In the genomic region with DNA sequence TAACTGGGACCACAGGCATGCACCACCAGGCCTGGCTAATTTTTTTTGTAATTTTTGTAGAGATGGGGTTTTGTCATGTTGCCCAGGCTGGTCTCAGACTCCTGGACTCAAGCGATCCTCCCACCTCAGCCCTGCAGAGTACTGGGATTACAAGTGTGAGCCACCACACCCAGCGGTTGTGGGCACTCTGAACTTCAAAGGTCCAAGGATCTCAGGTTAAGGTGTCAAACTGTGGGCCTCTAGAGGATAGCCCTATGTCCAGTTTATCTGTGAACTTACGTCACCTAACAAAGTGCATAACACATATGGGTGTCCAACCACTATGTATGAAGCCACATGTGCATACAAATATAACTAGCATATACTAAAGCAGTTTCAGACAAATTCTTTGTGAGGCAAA, we compare ENCODE assay signal across 14 cellular contexts. TPM values are rescaled to one million over a fixed set of nuclear protein-coding genes. Genes with fewer than 3 reads are reported as not detected.
DNase-seq lines count a peak whose midpoint lies in the region; TF ChIP-seq lines count a peak whose summit lies in the region.
"Had no signal": no experiment of that assay in that cellular context is flagged by ENCODE, and none has a peak within 500 bp of the region (broad histone marks: within the 10 kb centered on the region; RNA-seq: fewer than 3 reads in every experiment).

No MANE protein-coding gene starts in this region.

- H3K4me1 ChIP-seq in subcutaneous abdominal adipose tissue (ENCODE audit: control insufficient read depth in 5 of 5, insufficient read depth in 5 of 5, low read length in 5 of 5) = peaks cover 4 to 46% (median 35%) of the 10 kb centered on the region in 5 donors
- H3K4me1 ChIP-seq: colonic mucosa had no signal

- H3K27ac Mint-ChIP-seq in activated naive CD4-positive, alpha-beta T cell treated with anti-CD3 and anti-CD28 coated beads for 36 hours = peak overlapping the region; percentile 52
- H3K27ac Mint-ChIP-seq in activated CD4-positive, alpha-beta memory T cell treated with anti-CD3 and anti-CD28 coated beads, Interleukin-2, amount 10 ng/mL, durations not matched to agents 7 days and 5 days = peak overlapping the region; percentile 77
- H3K27ac Mint-ChIP-seq in type B pancreatic cell = no peak overlapping the region

- H3K9me3 Mint-ChIP-seq in activated naive CD4-positive, alpha-beta T cell treated with anti-CD3 and anti-CD28 coated beads for 36 hours = peaks cover 3% of the 10 kb centered on the region
- H3K9me3 Mint-ChIP-seq in activated CD4-positive, alpha-beta memory T cell treated with anti-CD3 and anti-CD28 coated beads, Interleukin-2, amount 10 ng/mL, durations not matched to agents 7 days and 5 days = peaks cover 6% of the 10 kb centered on the region
- no peaks in the 10 kb centered on the region for H3K9me3 Mint-ChIP-seq in type B pancreatic cell

- no peak overlapping the region for H3K4me3 ChIP-seq in subcutaneous abdominal adipose tissue (ENCODE audit: low read depth in 1 of 5, low read length in 5 of 5)
- H3K4me3 ChIP-seq: colonic mucosa had no signal

- no peaks in the 10 kb centered on the region for H3K9me3 ChIP-seq in subcutaneous abdominal adipose tissue (ENCODE audit: control insufficient read depth in 5 of 5, low read length in 5 of 5)
- H3K9me3 ChIP-seq: colonic mucosa had no signal

- H3K9ac ChIP-seq in subcutaneous abdominal adipose tissue (ENCODE audit: low read length in 5 of 5) = no peak overlapping the region

- CTCF ChIA-PET in activated naive CD4-positive, alpha-beta T cell treated with anti-CD3 and anti-CD28 coated beads for 36 hours (lab: Charles Lee) = interaction anchor here (1.1 kb wide), 1 partner anchor 14 kb away, joined by 4 read pairs; no protein-coding TSS in a partner anchor
- CTCF ChIA-PET in activated CD4-positive, alpha-beta memory T cell treated with anti-CD3 and anti-CD28 coated beads, Interleukin-2, amount 10 ng/mL, durations not matched to agents 7 days and 5 days (lab: Charles Lee) = interaction anchor here (11.2 kb wide), 1 partner anchor 22 kb away, joined by 138 read pairs; no protein-coding TSS in a partner anchor

- H3K4me3 Mint-ChIP-seq in activated naive CD4-positive, alpha-beta T cell treated with anti-CD3 and anti-CD28 coated beads for 36 hours = no peak overlapping the region
- H3K4me3 Mint-ChIP-seq in activated CD4-positive, alpha-beta memory T cell treated with anti-CD3 and anti-CD28 coated beads, Interleukin-2, amount 10 ng/mL, durations not matched to agents 7 days and 5 days = peak overlapping the region; percentile 34
- H3K4me3 Mint-ChIP-seq in type B pancreatic cell = no peak overlapping the region

- peak overlapping the region; percentile 46 for H3K27ac ChIP-seq in subcutaneous abdominal adipose tissue (ENCODE audit: low read depth, low read length)
- H3K27ac ChIP-seq: colonic mucosa had no signal

- intact Hi-C loops in activated naive CD4-positive, alpha-beta T cell treated with anti-CD3 and anti-CD28 coated beads for 36 hours (cut with micrococcal nuclease) = no loop called here

- TF ChIP-seq CTCF in type B pancreatic cell (conservative IDR thresholded peaks at IDR 0.05) = no peak

- no peaks in the 10 kb centered on the region for H3K27me3 Mint-ChIP-seq in activated naive CD4-positive, alpha-beta T cell treated with anti-CD3 and anti-CD28 coated beads for 36 hours (ENCODE audit: low read depth)
- no peaks in the 10 kb centered on the region for H3K27me3 Mint-ChIP-seq in activated CD4-positive, alpha-beta memory T cell treated with anti-CD3 and anti-CD28 coated beads, Interleukin-2, amount 10 ng/mL, durations not matched to agents 7 days and 5 days
- H3K27me3 Mint-ChIP-seq in type B pancreatic cell = peaks cover 13% of the 10 kb centered on the region
- H3K27me3 Mint-ChIP-seq: naive thymus-derived CD4-positive, alpha-beta T cell had no signal

- DNase-seq in activated naive CD4-positive, alpha-beta T cell treated with anti-CD3 and anti-CD28 coated beads for 36 hours = peak; percentile 5
- no peak for DNase-seq in activated naive CD4-positive, alpha-beta T cell treated with Interleukin-2 at 50 U/mL for 16 hours
- peak; percentile 41 for DNase-seq in activated CD4-positive, alpha-beta memory T cell treated with anti-CD3 and anti-CD28 coated beads, Interleukin-2, amount 10 ng/mL, durations not matched to agents 7 days and 5 days
- DNase-seq in islet precursor cell (peak; percentile 18), type B pancreatic cell (ENCODE audit: extremely low spot score, unreplicated experiment) (no peak), AG08396 (ENCODE audit: low spot score) (no peak), NCI-H526 (lab: John Stamatoyannopoulos, UW) (no peak)
- DNase-seq: aorta, colonic mucosa, NCI-H1092 treated with DMSO at 0.1 percent for 48 hours, NCI-H226 had no signal

- no peaks in the 10 kb centered on the region for H3K36me3 ChIP-seq in subcutaneous abdominal adipose tissue (ENCODE audit: control insufficient read depth in 5 of 5, insufficient read depth in 5 of 5, low read length in 5 of 5)
- H3K36me3 ChIP-seq: colonic mucosa had no signal

- H3K36me3 Mint-ChIP-seq in activated naive CD4-positive, alpha-beta T cell treated with anti-CD3 and anti-CD28 coated beads for 36 hours (ENCODE audit: low read depth) = peaks cover 16% of the 10 kb centered on the region
- peaks cover 28% of the 10 kb centered on the region for H3K36me3 Mint-ChIP-seq in activated CD4-positive, alpha-beta memory T cell treated with anti-CD3 and anti-CD28 coated beads, Interleukin-2, amount 10 ng/mL, durations not matched to agents 7 days and 5 days (ENCODE audit: low read depth)
- H3K36me3 Mint-ChIP-seq in type B pancreatic cell = no peaks in the 10 kb centered on the region

- H3K27me3 ChIP-seq in subcutaneous abdominal adipose tissue (ENCODE audit: control insufficient read depth in 5 of 5, insufficient read depth in 4 of 5, low read length in 5 of 5) = no peaks in the 10 kb centered on the region
- H3K27me3 ChIP-seq: colonic mucosa had no signal

- POLR2A ChIA-PET in activated CD4-positive, alpha-beta memory T cell treated with anti-CD3 and anti-CD28 coated beads, Interleukin-2, amount 10 ng/mL, durations not matched to agents 7 days and 5 days (lab: Charles Lee) = interaction anchor here (1.1 to 13.4 kb wide), 7 partner anchors 10 to 516 kb away, joined by 4 to 448 read pairs (median 6); partner anchors contain the start of gene IL2RA

- peaks cover 60% of the 10 kb centered on the region for H3K4me1 Mint-ChIP-seq in activated naive CD4-positive, alpha-beta T cell treated with anti-CD3 and anti-CD28 coated beads for 36 hours (ENCODE audit: low read depth)
- peaks cover 77% of the 10 kb centered on the region for H3K4me1 Mint-ChIP-seq in activated CD4-positive, alpha-beta memory T cell treated with anti-CD3 and anti-CD28 coated beads, Interleukin-2, amount 10 ng/mL, durations not matched to agents 7 days and 5 days
- no peaks in the 10 kb centered on the region for H3K4me1 Mint-ChIP-seq in type B pancreatic cell (ENCODE audit: unreplicated experiment)

RNA-seq across cellular contexts. Expression of gene IL2RA, which starts 3.2 kb away (rescaled TPM):
- total RNA-seq in activated naive CD4-positive, alpha-beta T cell treated with anti-CD3 and anti-CD28 coated beads for 36 hours = 100 to 1,000 TPM; 443 to 471 TPM
- 100 to 1,000 TPM; 437 to 446 TPM for total RNA-seq in activated CD4-positive, alpha-beta memory T cell treated with anti-CD3 and anti-CD28 coated beads, Interleukin-2, amount 10 ng/mL, durations not matched to agents 7 days and 5 days
- not detected in 2 replicates for total RNA-seq in type B pancreatic cell (ENCODE audit: low replicate concordance)
- total RNA-seq: pulmonary artery endothelial cell had no signal

RNA-seq across cellular contexts. Expression of gene RBM17, which starts 23.4 kb away (rescaled TPM):
- total RNA-seq in activated naive CD4-positive, alpha-beta T cell treated with anti-CD3 and anti-CD28 coated beads for 36 hours = 100 to 1,000 TPM; 157 to 162 TPM
- 100 to 1,000 TPM; 155 to 157 TPM for total RNA-seq in activated CD4-positive, alpha-beta memory T cell treated with anti-CD3 and anti-CD28 coated beads, Interleukin-2, amount 10 ng/mL, durations not matched to agents 7 days and 5 days
- 92.1 and 105 TPM in 2 replicates for total RNA-seq in type B pancreatic cell (ENCODE audit: low replicate concordance)

Comparison
In these comparisons a context has a peak if more than half of its experiments do, and no peak if none do; other contexts are left out.
1. DNase-seq: peak in activated naive CD4-positive, alpha-beta T cell treated with anti-CD3 and anti-CD28 coated beads for 36 hours (single experiment), activated CD4-positive, alpha-beta memory T cell treated with anti-CD3 and anti-CD28 coated beads, Interleukin-2, amount 10 ng/mL, durations not matched to agents 7 days and 5 days (single experiment) and islet precursor cell (single experiment); none in activated naive CD4-positive, alpha-beta T cell treated with Interleukin-2 at 50 U/mL for 16 hours (single experiment), type B pancreatic cell (single experiment), AG08396 (single experiment) and NCI-H526 (0 of 2).
2. RNA of gene IL2RA, which starts 3.2 kb away (total RNA-seq): 443 to 471 TPM in activated naive CD4-positive, alpha-beta T cell treated with anti-CD3 and anti-CD28 coated beads for 36 hours and 437 to 446 TPM in activated CD4-positive, alpha-beta memory T cell treated with anti-CD3 and anti-CD28 coated beads, Interleukin-2, amount 10 ng/mL, durations not matched to agents 7 days and 5 days; not detected in type B pancreatic cell; every median in the first group is over 100 times any median in the second.